Comparison of ENCODE assay signal across 23 cellular contexts in genomic region chrX:151912780-151913179, GRCh38. TPM values are rescaled to one million over a fixed set of nuclear protein-coding genes. Genes with fewer than 3 reads are reported as not detected.
DNase-seq lines count a peak whose midpoint lies in the region; ATAC-seq, FAIRE-seq and TF ChIP-seq lines count a peak whose summit lies in the region.
"Had no signal": no experiment of that assay in that cellular context is flagged by ENCODE, and none has a peak within 500 bp of the region (broad histone marks: within the 10 kb centered on the region; RNA-seq: fewer than 3 reads in every experiment).

Gene MAGEA4, plus strand, starts transcription at chrX:151912889. Its CDS starts 10,776 bp downstream, at chrX:151923665.

- no peak for ATAC-seq in K562
- ATAC-seq: GM12878 had no signal

- H3K9me1 ChIP-seq in K562 (ENCODE audit: control insufficient read depth, insufficient read depth, low read length): no peaks in the 10 kb centered on the region

- H4K20me1 ChIP-seq in K562 (replicated peaks; ENCODE audit: control insufficient read depth, insufficient read depth, low read length): no peaks in the 10 kb centered on the region

- no peak within 1 kb of the TSS; a peak in 1 of 4 replicates for H3K9ac ChIP-seq in K562 (ENCODE audit: insufficient read depth in 1 of 2, low read depth in 2 of 2, low read length in 2 of 2)

- H2AFZ ChIP-seq in K562 (ENCODE audit: low read depth, low read length): no peak within 1 kb of the TSS

- in situ Hi-C loops in K562 (cut with MboI): no loop called here
- in situ Hi-C loops in brain microvascular endothelial cell (cut with HindIII; ENCODE audit: low pct_ligation_motif_present, low sequenced_read_pairs): no loop called here

- CTCF ChIA-PET in K562 (lab: Yijun Ruan, JAX; ENCODE audit: low intra/inter-chr PET ratio): no interaction called here

- H3K36me3 ChIP-seq in H7 (replicated peaks; ENCODE audit: control insufficient read depth, insufficient read depth, low read length) (no peaks in the 10 kb centered on the region), K562 (ENCODE audit: control insufficient read depth, insufficient read depth, low read length) (no peaks in the 10 kb centered on the region), testis (ENCODE audit: low read depth, missing control alignments) (no peaks in the 10 kb centered on the region), brain microvascular endothelial cell (replicated peaks) (no peaks in the 10 kb centered on the region)
- H3K36me3 ChIP-seq: HAP-1 had no signal

- no peak for TF ChIP-seq CTCF in K562 (IDR thresholded peaks at IDR 0.05 in 2 of 3, conservative IDR thresholded peaks at IDR 0.05 in 1 of 3; ENCODE audit: insufficient read depth in 2 of 3, low read depth in 1 of 3, low read length in 3 of 3)
- TF ChIP-seq CTCF in testis (IDR thresholded peaks at IDR 0.05): no peak
- no peak for TF ChIP-seq CTCF in brain microvascular endothelial cell (IDR thresholded peaks at IDR 0.05; ENCODE audit: low read depth, low read length, missing control alignments)

- TF ChIP-seq RAD21 in K562 (CRISPR knock-in tag; conservative IDR thresholded peaks at IDR 0.05 in 1 of 2, IDR thresholded peaks at IDR 0.05 in 1 of 2): no peak

- FAIRE-seq in K562 (lab: Jason Lieb, UNC): no peak
- FAIRE-seq: A549, GM12878, H1, HTR-8/SVneo had no signal

- DNase-seq in NCI-H82 (lab: John Stamatoyannopoulos, UW) (peak; percentile 40), NCI-H82 treated with DMSO at 0.1 percent for 48 hours (lab: John Stamatoyannopoulos, UW; ENCODE audit: unreplicated experiment) (no peak), H7 (no peak), K562 (ENCODE audit: extremely low read depth in 1 of 4, low spot score in 3 of 4) (no peak), testis (peak; percentile 20), NCI-H1694 treated with DMSO at 0.1 percent for 48 hours (lab: John Stamatoyannopoulos, UW) (no peak), brain microvascular endothelial cell (no peak), NCI-H1105 (lab: John Stamatoyannopoulos, UW) (no peak)
- DNase-seq: AML-193; CD4-positive, alpha-beta T cell; DMS53; DND-41; EL; IMR-90 had no signal

- H3K27me3 ChIP-seq in H7 (ENCODE audit: control insufficient read depth, insufficient read depth, low read length) (no peaks in the 10 kb centered on the region), K562 (ENCODE audit: control insufficient read depth in 2 of 2, insufficient read depth in 2 of 2, low read length in 2 of 2) (no peaks in the 10 kb centered on the region), testis (no peaks in the 10 kb centered on the region), brain microvascular endothelial cell (replicated peaks) (no peaks in the 10 kb centered on the region)

- no CpG with 5 or more reads among the region's 11 CpGs for WGBS in K562 (ENCODE audit: insufficient coverage, low coverage, missing lambda C conversion rate)
- no CpG with 5 or more reads among the region's 11 CpGs for WGBS in testis, 2 donors

- H3K4me1 ChIP-seq in K562 (replicated peaks in 1 of 2; ENCODE audit: control insufficient read depth in 2 of 2, insufficient read depth in 2 of 2, low read length in 2 of 2) (no peaks in the 10 kb centered on the region), testis (no peaks in the 10 kb centered on the region)
- H3K4me1 ChIP-seq: A549, HAP-1 had no signal

- H3K4me2 ChIP-seq in K562 (ENCODE audit: insufficient read depth, low read length): no peak within 1 kb of the TSS
- H3K4me2 ChIP-seq: A549 had no signal

- BruUV-seq in K562 (replicated peaks; lab: Mats Ljungman, UMichigan): no TSS peak

- H3K4me3 ChIP-seq in H7 (ENCODE audit: insufficient read depth, low read depth, low read length) (peak within 1 kb of the TSS; percentile 28; the same call in 1 of the 2 replicates), K562 (no peak within 1 kb of the TSS), testis (no peak within 1 kb of the TSS), brain microvascular endothelial cell (ENCODE audit: low read depth, low read length) (no peak within 1 kb of the TSS)
- H3K4me3 ChIP-seq: A549, GM12878, HAP-1 had no signal

- TF ChIP-seq POLR2A in K562 (conservative IDR thresholded peaks at IDR 0.05) (no peak), testis (IDR thresholded peaks at IDR 0.05) (no peak)

- H3K9me3 ChIP-seq in K562 (replicated peaks; ENCODE audit: control insufficient read depth, insufficient read depth, low read depth, low read length): no peaks in the 10 kb centered on the region
- H3K9me3 ChIP-seq in testis: no peaks in the 10 kb centered on the region
- H3K9me3 ChIP-seq: A549, HAP-1 had no signal

- no peak within 1 kb of the TSS for H3K27ac ChIP-seq in K562 (ENCODE audit: extremely low read depth, low read depth, low read length)
- no peak within 1 kb of the TSS for H3K27ac ChIP-seq in testis
- no peak within 1 kb of the TSS for H3K27ac ChIP-seq in brain microvascular endothelial cell
- H3K27ac ChIP-seq: 22Rv1, A549, C4-2B had no signal

- POLR2A ChIA-PET in K562 (lab: Yijun Ruan, JAX): interaction anchor here (0.6 kb wide), 1 partner anchor 60 kb away, joined by 3 read pairs; no protein-coding TSS in a partner anchor

- TF ChIP-seq EP300 in K562 (IDR thresholded peaks at IDR 0.05; ENCODE audit: low read length): no peak

- H3K79me2 ChIP-seq in K562 (ENCODE audit: control insufficient read depth, insufficient read depth, low read length): no peaks in the 10 kb centered on the region

- intact Hi-C loops in K562 (cut with micrococcal nuclease): no loop called here
- intact Hi-C loops in testis (cut with DNase I; ENCODE audit: low total_unique reads): no loop called here

TF ChIP-seq in K562, 482 proteins besides CTCF, POLR2A, EP300 and RAD21 (continues in another document):
- no peak for TF ChIP-seq SREBF2 (CRISPR knock-in tag; IDR thresholded peaks at IDR 0.05)
- TF ChIP-seq, protein P1, sequence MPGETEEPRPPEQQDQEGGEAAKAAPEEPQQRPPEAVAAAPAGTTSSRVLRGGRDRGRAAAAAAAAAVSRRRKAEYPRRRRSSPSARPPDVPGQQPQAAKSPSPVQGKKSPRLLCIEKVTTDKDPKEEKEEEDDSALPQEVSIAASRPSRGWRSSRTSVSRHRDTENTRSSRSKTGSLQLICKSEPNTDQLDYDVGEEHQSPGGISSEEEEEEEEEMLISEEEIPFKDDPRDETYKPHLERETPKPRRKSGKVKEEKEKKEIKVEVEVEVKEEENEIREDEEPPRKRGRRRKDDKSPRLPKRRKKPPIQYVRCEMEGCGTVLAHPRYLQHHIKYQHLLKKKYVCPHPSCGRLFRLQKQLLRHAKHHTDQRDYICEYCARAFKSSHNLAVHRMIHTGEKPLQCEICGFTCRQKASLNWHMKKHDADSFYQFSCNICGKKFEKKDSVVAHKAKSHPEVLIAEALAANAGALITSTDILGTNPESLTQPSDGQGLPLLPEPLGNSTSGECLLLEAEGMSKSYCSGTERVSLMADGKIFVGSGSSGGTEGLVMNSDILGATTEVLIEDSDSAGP (CRISPR knock-in tag; IDR thresholded peaks at IDR 0.05): no peak
- no peak for TF ChIP-seq FUS (optimal IDR thresholded peaks at IDR 0.05; ENCODE audit: low read depth, low read length)
- no peak for TF ChIP-seq SAP30 (IDR thresholded peaks at IDR 0.05; ENCODE audit: borderline replicate concordance, insufficient read depth, low read depth, low read length, poor library complexity, severe bottlenecking)
- TF ChIP-seq, protein P2, sequence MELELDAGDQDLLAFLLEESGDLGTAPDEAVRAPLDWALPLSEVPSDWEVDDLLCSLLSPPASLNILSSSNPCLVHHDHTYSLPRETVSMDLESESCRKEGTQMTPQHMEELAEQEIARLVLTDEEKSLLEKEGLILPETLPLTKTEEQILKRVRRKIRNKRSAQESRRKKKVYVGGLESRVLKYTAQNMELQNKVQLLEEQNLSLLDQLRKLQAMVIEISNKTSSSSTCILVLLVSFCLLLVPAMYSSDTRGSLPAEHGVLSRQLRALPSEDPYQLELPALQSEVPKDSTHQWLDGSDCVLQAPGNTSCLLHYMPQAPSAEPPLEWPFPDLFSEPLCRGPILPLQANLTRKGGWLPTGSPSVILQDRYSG (tag; conservative IDR thresholded peaks at IDR 0.05; ENCODE audit: low read depth): no peak
- TF ChIP-seq NFATC3 (IDR thresholded peaks at IDR 0.05): peak; percentile 73; the same call in 1 of the 2 replicates
- TF ChIP-seq NRF1 (conservative IDR thresholded peaks at IDR 0.05 in 1 of 2, IDR thresholded peaks at IDR 0.05 in 1 of 2): peak; percentile 36 to 49; a peak in 3 of 4 replicates
- peak; percentile 65 for TF ChIP-seq SNIP1 (IDR thresholded peaks at IDR 0.05; ENCODE audit: low read depth)

RNA-seq across cellular contexts. Expression of gene MAGEA4, which starts in this region (rescaled TPM):
- total RNA-seq in H7 (2014; rRNA removed; shearing (Covaris generic)): 94.1 and 138 TPM in 2 replicates
- not detected in 2 replicates for total RNA-seq in K562 (2011; cell fraction: chromatin; rRNA removed; ENCODE audit: low replicate concordance)
- total RNA-seq in K562 (2011; cell fraction: nucleolus; rRNA removed): not detected in 2 replicates
- total RNA-seq in K562 (2011; cell fraction: nucleoplasm; rRNA removed): not detected in 2 replicates
- total RNA-seq in K562 (2014; rRNA removed) (0.50 and 0.90 TPM in 2 replicates), K562 (2014; rRNA removed; fragmentation: Illumina TruSeq; extraction: Trizol) (0.67 and 0.95 TPM in 2 replicates), K562 (2015; rRNA removed; fragmentation: Illumina TruSeq; extraction: Trizol) (0.53 and 0.69 TPM in 2 replicates), K562 (2021) (0.40 and 0.62 TPM in 2 replicates), testis (10 to 100 TPM; 43.4 to 59.3 TPM)
- polyA plus RNA-seq in K562 (2011; rRNA removed) (0.18 and 0.42 TPM in 2 replicates), K562 (2014; fragmentation: Illumina TruSeq; extraction: Trizol) (0.84 and 1.1 TPM in 2 replicates), K562 (2014; fragmentation: Nextera tagmentation; extraction: Ambion mirVana) (1 to 10 TPM in 1 of 2 experiments, under 1 TPM in 1; 0.93 to 1.9 TPM), K562 (2014; rRNA removed) (0.60 and 0.70 TPM in 2 replicates), testis (ENCODE audit: insufficient read depth, low read depth, low replicate concordance) (52.3 TPM)
- 0.19 and 0.60 TPM in 2 replicates for polyA plus RNA-seq in K562 (2011; cell fraction: cytosol; rRNA removed)
- 0.11 and 0.13 TPM in 2 replicates for polyA plus RNA-seq in K562 (2011; cell fraction: nucleus; rRNA removed)
- 1.6 and 4.4 TPM in 2 replicates for polyA plus RNA-seq in K562 (2012)
- 0.35 TPM in 1 of 2 replicates, not detected in the other for polyA minus RNA-seq in K562 (2011; rRNA and poly(A)+ RNA removed)
- not detected in 2 replicates for polyA minus RNA-seq in K562 (2011; cell fraction: cytosol; rRNA and poly(A)+ RNA removed)
- polyA minus RNA-seq in K562 (2011; cell fraction: nucleus; rRNA and poly(A)+ RNA removed): not detected in 2 replicates
- total RNA-seq: CD4-positive, alpha-beta T cell; G401; GM12878; IMR-90 had no signal
- polyA plus RNA-seq: BJ, GM12878, IMR-90 had no signal

Comparison
In these comparisons a context has a peak if more than half of its experiments do, and no peak if none do; other contexts are left out.
1. RNA of gene MAGEA4 (total RNA-seq): 94.1 to 138 TPM in H7 and 43.4 to 59.3 TPM in testis; 0.40 to 0.95 TPM in K562; every median in the first group is over 10 times any median in the second.
2. DNase-seq: peak in NCI-H82 (single experiment) and testis (single experiment); none in NCI-H82 treated with DMSO at 0.1 percent for 48 hours (single experiment), H7 (single experiment), K562 (0 of 4), NCI-H1694 treated with DMSO at 0.1 percent for 48 hours (single experiment), brain microvascular endothelial cell (single experiment) and NCI-H1105 (single experiment).